In genomic region chr17:13498184-13498583, GRCh38 we compare ENCODE assay signal across 25 cellular contexts.
"Had no signal": no experiment of that assay in that cellular context is flagged by ENCODE, and none has a peak within 500 bp of the region (broad histone marks: within the 10 kb centered on the region; RNA-seq: fewer than 3 reads in every experiment).

No MANE protein-coding gene starts in this region.

- H3K36me3 Mint-ChIP-seq: naive thymus-derived CD4-positive, alpha-beta T cell; natural killer cell treated with Interleukin-12 subunit alpha and Interleukin-12 subunit beta and Interleukin-15 and Interleukin-18, amount 100 ng/mL, for 72 hours; stimulated activated naive B cell treated with anti-CD40 and anti-IgM and Interleukin-4, amounts not matched to agents 10 μg/mL and 1 μg/mL and 100 μg/mL, for 72 hours had no signal

- H3K9me3 Mint-ChIP-seq: naive thymus-derived CD4-positive, alpha-beta T cell; natural killer cell treated with Interleukin-12 subunit alpha and Interleukin-12 subunit beta and Interleukin-15 and Interleukin-18, amount 100 ng/mL, for 72 hours; stimulated activated naive B cell treated with anti-CD40 and anti-IgM and Interleukin-4, amounts not matched to agents 10 μg/mL and 1 μg/mL and 100 μg/mL, for 72 hours had no signal

- H3K4me3 Mint-ChIP-seq: naive thymus-derived CD4-positive, alpha-beta T cell; natural killer cell treated with Interleukin-12 subunit alpha and Interleukin-12 subunit beta and Interleukin-15 and Interleukin-18, amount 100 ng/mL, for 72 hours; neural crest cell; stimulated activated naive B cell treated with anti-CD40 and anti-IgM and Interleukin-4, amounts not matched to agents 10 μg/mL and 1 μg/mL and 100 μg/mL, for 72 hours had no signal

- H3K27me3 Mint-ChIP-seq: stimulated activated naive B cell treated with anti-CD40 and anti-IgM and Interleukin-4, amounts not matched to agents 10 μg/mL and 1 μg/mL and 100 μg/mL, for 72 hours had no signal

- H3K27ac Mint-ChIP-seq: naive thymus-derived CD4-positive, alpha-beta T cell; natural killer cell treated with Interleukin-12 subunit alpha and Interleukin-12 subunit beta and Interleukin-15 and Interleukin-18, amount 100 ng/mL, for 72 hours; stimulated activated naive B cell treated with anti-CD40 and anti-IgM and Interleukin-4, amounts not matched to agents 10 μg/mL and 1 μg/mL and 100 μg/mL, for 72 hours had no signal

- ATAC-seq: mucosa of descending colon; naive thymus-derived CD4-positive, alpha-beta T cell; natural killer cell treated with Interleukin-12 subunit alpha and Interleukin-12 subunit beta and Interleukin-15 and Interleukin-18, amount 100 ng/mL, for 72 hours; pancreas; right cardiac atrium; sciatic nerve; stimulated activated naive B cell treated with anti-CD40 and anti-IgM and Interleukin-4, amounts not matched to agents 10 μg/mL and 1 μg/mL and 100 μg/mL, for 72 hours; stimulated activated naive CD8-positive, alpha-beta T cell treated with anti-CD3 and anti-CD28 coated beads, Interleukin-15, Interleukin-2, amounts not matched to agents 100 U/mL and 50 U/mL, for 24 hours had no signal

- DNase-seq: islet precursor cell; left ventricle myocardium inferior; mesendoderm; midbrain; mucosa of descending colon; naive thymus-derived CD4-positive, alpha-beta T cell; nucleus accumbens; pancreas; posterior cingulate gyrus; retina; right cardiac atrium; stimulated activated CD4-positive, alpha-beta T cell treated with anti-CD3 and anti-CD28 coated beads, Interleukin-12 subunit alpha, Interleukin-12 subunit beta, amount 100 ng/mL, for 4 hours; stimulated activated CD4-positive, alpha-beta T cell treated with anti-CD3 and anti-CD28 coated beads, Interleukin-15, amount 100 ng/mL, for 24 hours; stimulated activated CD4-positive, alpha-beta T cell treated with anti-CD3 and anti-CD28 coated beads, Interleukin-2, amount 100 ng/mL, for 24 hours; stimulated activated CD4-positive, alpha-beta T cell treated with anti-CD3 and anti-CD28 coated beads, Interleukin-4, amount 100 ng/mL, for 1 hour; stimulated activated naive B cell treated with anti-CD40 and anti-IgM and Interleukin-4, amounts not matched to agents 10 μg/mL and 1 μg/mL and 100 μg/mL, for 72 hours; stimulated activated naive CD8-positive, alpha-beta T cell treated with anti-CD3 and anti-CD28 coated beads, Interleukin-15, Interleukin-2, amounts not matched to agents 100 U/mL and 50 U/mL, for 24 hours; stomach; testis; thyroid gland; transverse colon; upper lobe of left lung had no signal

- H3K4me1 Mint-ChIP-seq: naive thymus-derived CD4-positive, alpha-beta T cell; stimulated activated naive B cell treated with anti-CD40 and anti-IgM and Interleukin-4, amounts not matched to agents 10 μg/mL and 1 μg/mL and 100 μg/mL, for 72 hours had no signal
